23 cellular contexts compared by ENCODE assay signal in the genomic region with DNA sequence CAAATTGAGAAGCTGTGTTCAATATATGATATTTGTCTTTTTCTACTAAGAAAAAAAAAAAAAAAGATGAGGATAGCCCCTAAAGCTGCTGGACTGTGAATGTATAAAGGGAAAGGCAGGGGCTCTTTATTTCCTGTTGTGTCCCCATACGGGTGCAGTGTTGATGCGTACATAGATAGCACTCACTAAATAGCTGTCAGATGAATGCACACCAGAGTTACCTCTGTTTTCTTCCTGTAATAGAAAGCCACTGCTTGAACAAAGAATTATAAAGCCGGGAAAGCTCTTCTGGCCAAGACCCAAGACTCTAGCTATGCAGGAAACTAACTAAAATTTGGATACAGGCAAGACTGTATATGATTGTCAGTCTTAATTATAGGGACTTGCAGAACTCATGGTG.
"Had no signal": no experiment of that assay in that cellular context is flagged by ENCODE, and none has a peak within 500 bp of the region (broad histone marks: within the 10 kb centered on the region; RNA-seq: fewer than 3 reads in every experiment).

No MANE protein-coding gene starts in this region.

- H3K36me3 ChIP-seq: brain microvascular endothelial cell, lower lobe of right lung, spleen, upper lobe of left lung, WERI-Rb-1 had no signal

- H3K27me3 Mint-ChIP-seq: stimulated activated memory B cell treated with anti-CD40 and anti-IgM and Interleukin-4, amounts not matched to agents 10 μg/mL and 1 μg/mL and 100 μg/mL, for 72 hours had no signal

- DNase-seq: activated CD4-positive, alpha-beta T cell treated with anti-CD3 and anti-CD28 coated beads for 1 hour; activated CD4-positive, alpha-beta T cell treated with anti-CD3 and anti-CD28 coated beads, Interleukin-2, amount 50 U/mL, for 4 hours; activated naive CD4-positive, alpha-beta T cell treated with anti-CD3 and anti-CD28 coated beads, Interleukin-2, amount 50 U/mL, for 16 hours; activated T-cell treated with anti-CD3 and anti-CD28 coated beads, Interleukin-2, amount 50 U/mL, for 1 hour; aorta; brain microvascular endothelial cell; central memory CD4-positive, alpha-beta T cell; endodermal cell; foreskin melanocyte; glutamatergic neuron; hippocampal formation; islet precursor cell; left colon; lower lobe of right lung; occipital lobe; retina; spleen; stimulated activated CD4-positive, alpha-beta T cell treated with anti-CD3 and anti-CD28 coated beads, Interleukin-4, amount 100 ng/mL, for 4 hours; testis; upper lobe of left lung; WERI-Rb-1 had no signal

- H3K27ac Mint-ChIP-seq: activated T-helper 2 cell treated with anti-CD3 and anti-CD28 coated beads, Interferon-gamma antibody, Interleukin-2, Interleukin-4, amounts not matched to agents 10 μg/mL and 5 μg/mL and 100 μg/mL, durations not matched to agents 14 hours and 24 hours and 36 hours; endodermal cell; stimulated activated memory B cell treated with anti-CD40 and anti-IgM and Interleukin-4, amounts not matched to agents 10 μg/mL and 1 μg/mL and 100 μg/mL, for 72 hours had no signal

- H3K4me3 Mint-ChIP-seq: endodermal cell; stimulated activated memory B cell treated with anti-CD40 and anti-IgM and Interleukin-4, amounts not matched to agents 10 μg/mL and 1 μg/mL and 100 μg/mL, for 72 hours had no signal

- H3K4me1 ChIP-seq: testis had no signal

- H3K27ac ChIP-seq: brain microvascular endothelial cell, lower lobe of right lung, spleen, testis, upper lobe of left lung, WERI-Rb-1 had no signal

- H3K27me3 ChIP-seq: brain microvascular endothelial cell, spleen, testis, upper lobe of left lung had no signal

- H3K9me3 ChIP-seq: lower lobe of right lung, spleen, testis, upper lobe of left lung had no signal

- H3K4me3 ChIP-seq: lower lobe of right lung, spleen, testis, upper lobe of left lung had no signal

- H3K9me3 Mint-ChIP-seq: activated T-helper 2 cell treated with anti-CD3 and anti-CD28 coated beads, Interferon-gamma antibody, Interleukin-2, Interleukin-4, amounts not matched to agents 10 μg/mL and 5 μg/mL and 100 μg/mL, durations not matched to agents 14 hours and 24 hours and 36 hours; endodermal cell; stimulated activated memory B cell treated with anti-CD40 and anti-IgM and Interleukin-4, amounts not matched to agents 10 μg/mL and 1 μg/mL and 100 μg/mL, for 72 hours had no signal

- H3K4me1 Mint-ChIP-seq: endodermal cell had no signal
